Comparison of ENCODE assay signal across 18 cellular contexts in genomic region chr9:137396227-137396626, GRCh38. TPM values are rescaled to one million over a fixed set of nuclear protein-coding genes. Genes with fewer than 3 reads are reported as not detected.
DNase-seq lines count a peak whose midpoint lies in the region; ATAC-seq and TF ChIP-seq lines count a peak whose summit lies in the region.
"Had no signal": no experiment of that assay in that cellular context is flagged by ENCODE, and none has a peak within 500 bp of the region (broad histone marks: within the 10 kb centered on the region; RNA-seq: fewer than 3 reads in every experiment).

No MANE protein-coding gene starts in this region.

- no peak overlapping the region for H3K4me3 Mint-ChIP-seq in nephron progenitor cell
- H3K4me3 Mint-ChIP-seq: activated CD4-positive, alpha-beta memory T cell treated with anti-CD3 and anti-CD28 coated beads, Interleukin-2, amount 10 ng/mL, durations not matched to agents 7 days and 5 days; memory B cell; nephron had no signal

- H3K27ac ChIP-seq in AG04450 (ENCODE audit: low read depth, low read length) (peak overlapping the region; percentile 52), tibial artery (no peak overlapping the region)
- H3K27ac ChIP-seq: colonic mucosa, heart left ventricle, Peyer's patch, uterus had no signal

- peaks cover 3% of the 10 kb centered on the region for H3K27me3 Mint-ChIP-seq in nephron progenitor cell (ENCODE audit: low read depth, poor library complexity)
- H3K27me3 Mint-ChIP-seq: activated CD4-positive, alpha-beta memory T cell treated with anti-CD3 and anti-CD28 coated beads, Interleukin-2, amount 10 ng/mL, durations not matched to agents 7 days and 5 days; memory B cell had no signal

- no peaks in the 10 kb centered on the region for H3K4me1 ChIP-seq in tibial artery
- H3K4me1 ChIP-seq: BE2C, uterus had no signal

- H3K36me3 ChIP-seq in tibial artery, result peaks cover 0 to 46% (median 19%) of the 10 kb centered on the region in 3 donors
- H3K36me3 ChIP-seq: BE2C, colonic mucosa, uterus had no signal

- TF ChIP-seq CTCF in AG04450 (IDR thresholded peaks at IDR 0.05; ENCODE audit: low read depth, low read length), result no peak
- no peak for TF ChIP-seq CTCF in cardiac fibroblast (IDR thresholded peaks at IDR 0.05; ENCODE audit: low read depth, low read length)
- TF ChIP-seq CTCF in nephron progenitor cell (IDR thresholded peaks at IDR 0.05), result no peak
- no peak for TF ChIP-seq CTCF in tibial artery (IDR thresholded peaks at IDR 0.05)

- POLR2A ChIA-PET in AG04450 (lab: Yijun Ruan, JAX), result interaction anchor here (0.7 to 1.3 kb wide), 3 partner anchors 12 to 155 kb away, joined by 3 to 7 read pairs (median 3); partner anchors contain the start of genes NRARP and TUBB4B

- ATAC-seq in activated CD4-positive, CD25-positive, alpha-beta regulatory T cell treated with anti-CD3 and anti-CD28 coated beads, Interleukin-2, amount 50 U/mL, for 24 hours, result no peak
- ATAC-seq: heart left ventricle had no signal

- intact Hi-C loops in tibial artery (cut with DNase I; ENCODE audit: low total_unique reads), result no loop called here

- H3K4me3 ChIP-seq in AG04450 (ENCODE audit: low read depth, low read length), result no peak overlapping the region
- H3K4me3 ChIP-seq in cardiac fibroblast (replicated peaks in 1 of 2; ENCODE audit: low read depth in 2 of 2, low read length in 2 of 2), result no peak overlapping the region
- no peak overlapping the region for H3K4me3 ChIP-seq in tibial artery
- H3K4me3 ChIP-seq: colonic mucosa, heart left ventricle, Peyer's patch, uterus had no signal

- DNase-seq in AG04450 (ENCODE audit: low read depth, low spot score) (peak; percentile 72), HS-5 (ENCODE audit: low read depth) (peak; percentile 31), cardiac fibroblast (ENCODE audit: low read depth in 2 of 2) (peak; percentile 89 to 94), nephron progenitor cell (no peak), DMS 273 treated with DMSO at 0.1 percent for 48 hours (lab: John Stamatoyannopoulos, UW) (no peak), tibial artery (no peak), LoVo (ENCODE audit: low spot score) (no peak)
- DNase-seq: activated CD4-positive, alpha-beta memory T cell treated with anti-CD3 and anti-CD28 coated beads, Interleukin-2, amount 10 ng/mL, durations not matched to agents 7 days and 5 days; BE2C; colonic mucosa; islet precursor cell; NCI-H1048; Peyer's patch; uterus had no signal

- peak overlapping the region; percentile 39 for H3K27ac Mint-ChIP-seq in nephron progenitor cell
- H3K27ac Mint-ChIP-seq: activated CD4-positive, alpha-beta memory T cell treated with anti-CD3 and anti-CD28 coated beads, Interleukin-2, amount 10 ng/mL, durations not matched to agents 7 days and 5 days; memory B cell; nephron had no signal

- CTCF ChIA-PET in AG04450 (lab: Charles Lee), result interaction anchor here (0.8 kb wide), 1 partner anchor 26 kb away, joined by 4 read pairs; the partner anchor contains the start of genes EXD3 and NOXA1

- H3K9me3 ChIP-seq in AG04450 (ENCODE audit: control insufficient read depth, insufficient read depth, low read length) (peaks cover 23% of the 10 kb centered on the region), tibial artery (no peaks in the 10 kb centered on the region)
- H3K9me3 ChIP-seq: BE2C, colonic mucosa, heart left ventricle, Peyer's patch, uterus had no signal

- peaks cover 34% of the 10 kb centered on the region for H3K9me3 Mint-ChIP-seq in nephron progenitor cell
- H3K9me3 Mint-ChIP-seq: activated CD4-positive, alpha-beta memory T cell treated with anti-CD3 and anti-CD28 coated beads, Interleukin-2, amount 10 ng/mL, durations not matched to agents 7 days and 5 days had no signal

- H3K36me3 Mint-ChIP-seq in nephron progenitor cell (ENCODE audit: low read depth), result peaks cover 30% of the 10 kb centered on the region

- H3K4me1 Mint-ChIP-seq in nephron progenitor cell, result peaks cover 12% of the 10 kb centered on the region
- H3K4me1 Mint-ChIP-seq: nephron had no signal

- H3K27me3 ChIP-seq in AG04450 (ENCODE audit: control insufficient read depth, insufficient read depth, low read length) (no peaks in the 10 kb centered on the region), tibial artery (no peaks in the 10 kb centered on the region)
- H3K27me3 ChIP-seq: BE2C, colonic mucosa, heart left ventricle, Peyer's patch, uterus had no signal

RNA-seq across cellular contexts. Expression of gene EXD3, which starts 26.7 kb away (rescaled TPM):
- 4.0 and 5.4 TPM in 2 replicates for polyA plus RNA-seq in AG04450 (2011; rRNA removed)
- polyA minus RNA-seq in AG04450 (2011; rRNA and poly(A)+ RNA removed), result 1.5 and 1.7 TPM in 2 replicates

RNA-seq across cellular contexts. Expression of gene NOXA1, which starts 27.0 kb away (rescaled TPM):
- polyA plus RNA-seq in AG04450 (2011; rRNA removed), result 0.06 and 0.09 TPM in 2 replicates
- not detected in 2 replicates for polyA minus RNA-seq in AG04450 (2011; rRNA and poly(A)+ RNA removed)

RNA-seq across cellular contexts. Expression of gene ENTPD8, which starts 44.9 kb away (rescaled TPM):
- not detected in 2 replicates for polyA plus RNA-seq in AG04450 (2011; rRNA removed)
- not detected in 2 replicates for polyA minus RNA-seq in AG04450 (2011; rRNA and poly(A)+ RNA removed)
- polyA plus RNA-seq: heart left ventricle had no signal

Comparison
In these comparisons a context has a peak if more than half of its experiments do, and no peak if none do; other contexts are left out.
1. DNase-seq: peak in AG04450 (single experiment), HS-5 (single experiment) and cardiac fibroblast (2 of 2); none in nephron progenitor cell (single experiment), DMS 273 treated with DMSO at 0.1 percent for 48 hours (single experiment), tibial artery (0 of 2) and LoVo (single experiment).